Comparison of ENCODE assay signal across 30 cellular contexts in the genomic region with DNA sequence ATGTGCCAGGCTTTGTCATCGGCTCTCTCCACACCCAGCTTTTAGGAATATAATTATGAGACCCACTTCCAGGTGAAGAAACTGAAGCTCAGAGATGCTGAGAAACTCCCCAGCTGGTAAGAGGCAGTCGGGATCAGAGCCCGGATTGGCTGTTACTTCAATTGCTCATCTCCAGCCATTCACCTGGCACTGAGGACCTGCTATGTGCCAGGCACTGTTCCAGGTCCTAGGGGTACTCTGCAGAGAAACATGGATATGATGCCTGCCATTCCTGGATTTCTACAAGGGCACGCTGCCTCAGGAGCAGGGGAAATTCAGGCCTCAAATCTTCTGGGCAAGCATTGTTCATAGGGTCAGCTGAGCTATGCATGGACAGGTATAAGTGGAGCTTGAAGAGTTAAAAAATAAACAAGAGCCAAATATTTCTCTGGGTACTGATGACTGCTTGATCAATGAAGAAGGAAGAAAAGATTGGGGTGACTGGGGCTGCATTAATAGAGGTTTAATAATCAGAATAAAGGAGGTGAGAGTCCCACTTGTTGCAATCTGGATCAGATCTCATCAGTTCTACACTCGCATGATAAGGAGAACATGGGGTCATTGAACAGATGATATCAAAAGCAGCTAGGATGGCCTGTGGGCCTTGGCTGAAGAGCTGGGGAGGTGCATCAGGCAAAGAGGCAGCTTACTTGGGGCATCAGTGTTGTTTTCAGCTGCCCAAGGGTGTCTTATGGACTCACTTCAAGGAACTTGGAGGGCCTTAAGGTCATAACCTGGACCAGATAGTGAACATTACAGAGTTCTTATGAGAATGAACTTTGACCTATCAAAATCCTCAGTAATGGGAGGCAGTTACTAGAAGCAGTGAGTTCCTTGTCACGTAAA.
"Had no signal": no experiment of that assay in that cellular context is flagged by ENCODE, and none has a peak within 500 bp of the region (broad histone marks: within the 10 kb centered on the region; RNA-seq: fewer than 3 reads in every experiment).

No MANE protein-coding gene starts in this region.

- H3K27ac Mint-ChIP-seq: immature natural killer cell; memory B cell; mesothelial cell of epicardium; naive B cell; progenitor cell of endocrine pancreas; stimulated activated effector memory CD8-positive, alpha-beta T cell treated with anti-CD3 and anti-CD28 coated beads, Interleukin-12 subunit alpha, Interleukin-12 subunit beta, amount 100 ng/mL, for 72 hours; type B pancreatic cell had no signal

- H3K9me3 ChIP-seq: mucosa of descending colon, testis had no signal

- H3K4me3 ChIP-seq: dorsolateral prefrontal cortex, gastroesophageal sphincter, lung, mucosa of descending colon, stomach, testis, tibial artery had no signal

- H3K36me3 Mint-ChIP-seq: memory B cell; mesothelial cell of epicardium; naive B cell; natural killer cell treated with Interleukin-12 subunit alpha and Interleukin-12 subunit beta and Interleukin-15 and Interleukin-18, amount 100 ng/mL, for 72 hours; stimulated activated effector memory CD8-positive, alpha-beta T cell treated with anti-CD3 and anti-CD28 coated beads, Interleukin-12 subunit alpha, Interleukin-12 subunit beta, amount 100 ng/mL, for 72 hours; type B pancreatic cell had no signal

- H3K79me2 ChIP-seq: parathyroid adenoma had no signal

- H3K9ac ChIP-seq: parathyroid adenoma had no signal

- ATAC-seq: esophagus mucosa; foreskin keratinocyte; gastroesophageal sphincter; left colon; left ventricle myocardium superior; mucosa of descending colon; natural killer cell treated with Interleukin-12 subunit alpha and Interleukin-12 subunit beta and Interleukin-15 and Interleukin-18, amount 100 ng/mL, for 72 hours; sciatic nerve; stimulated activated effector memory CD8-positive, alpha-beta T cell treated with anti-CD3 and anti-CD28 coated beads, Interleukin-12 subunit alpha, Interleukin-12 subunit beta, amount 100 ng/mL, for 72 hours had no signal

- H3K4me1 ChIP-seq: foreskin keratinocyte, gastroesophageal sphincter, parathyroid adenoma, stomach, testis, tibial artery had no signal

- H3K9me3 Mint-ChIP-seq: immature natural killer cell; natural killer cell treated with Interleukin-12 subunit alpha and Interleukin-12 subunit beta and Interleukin-15 and Interleukin-18, amount 100 ng/mL, for 72 hours; stimulated activated effector memory CD8-positive, alpha-beta T cell treated with anti-CD3 and anti-CD28 coated beads, Interleukin-12 subunit alpha, Interleukin-12 subunit beta, amount 100 ng/mL, for 72 hours; type B pancreatic cell had no signal

- H3K4me1 Mint-ChIP-seq: memory B cell, mesothelial cell of epicardium, naive B cell had no signal

- H3K27ac ChIP-seq: dorsolateral prefrontal cortex, epithelial cell of prostate, foreskin keratinocyte, gastroesophageal sphincter, parathyroid adenoma, stomach, testis, tibial artery had no signal

- H3K4me3 Mint-ChIP-seq: immature natural killer cell; memory B cell; mesothelial cell of epicardium; naive B cell; natural killer cell treated with Interleukin-12 subunit alpha and Interleukin-12 subunit beta and Interleukin-15 and Interleukin-18, amount 100 ng/mL, for 72 hours; neural crest cell; stimulated activated effector memory CD8-positive, alpha-beta T cell treated with anti-CD3 and anti-CD28 coated beads, Interleukin-12 subunit alpha, Interleukin-12 subunit beta, amount 100 ng/mL, for 72 hours; type B pancreatic cell had no signal

- H2AFZ ChIP-seq: parathyroid adenoma had no signal

- H3K36me3 ChIP-seq: gastroesophageal sphincter, stomach, tibial artery had no signal

- DNase-seq: effector CD4-positive, alpha-beta T cell; foreskin keratinocyte; hypothalamus; immature natural killer cell; islet precursor cell; kidney glomerular epithelial cell; left colon; left ventricle myocardium superior; mucosa of descending colon; naive B cell; stimulated activated CD4-positive, alpha-beta T cell treated with anti-CD3 and anti-CD28 coated beads, Interleukin-2, amount 100 ng/mL, for 24 hours; stimulated activated CD4-positive, alpha-beta T cell treated with anti-CD3 and anti-CD28 coated beads, Interleukin-4, amount 100 ng/mL, for 24 hours; stimulated activated naive CD4-positive, alpha-beta T cell treated with Interleukin-2 at 50 U/mL for 16 hours; stomach; testis; tibial artery had no signal

- H3K27me3 ChIP-seq: gastroesophageal sphincter, testis had no signal
